ENCODE assay signal across 20 cellular contexts in the genomic region with DNA sequence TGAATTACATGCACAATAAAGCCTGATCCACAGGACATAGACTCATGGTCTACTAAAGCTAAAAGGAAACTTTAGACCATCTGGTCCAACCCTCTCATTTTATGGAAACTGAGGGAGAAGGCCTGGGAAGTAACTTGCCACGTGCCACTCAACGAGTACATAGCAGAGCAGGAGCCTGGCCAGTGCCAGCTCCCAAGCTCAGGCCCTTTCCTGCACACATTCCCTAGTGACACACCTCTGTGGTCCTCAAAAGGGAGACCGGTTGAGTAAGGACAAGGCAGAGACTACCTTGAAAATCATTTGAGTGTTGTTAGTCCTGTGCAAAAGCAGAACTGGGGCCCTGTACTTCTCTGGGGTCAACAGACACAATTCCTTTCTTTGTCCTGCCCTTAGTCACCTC. TPM values are rescaled to one million over a fixed set of nuclear protein-coding genes. Genes with fewer than 3 reads are reported as not detected.
DNase-seq lines count a peak whose midpoint lies in the region; ATAC-seq and TF ChIP-seq lines count a peak whose summit lies in the region.
"Had no signal": no experiment of that assay in that cellular context is flagged by ENCODE, and none has a peak within 500 bp of the region (broad histone marks: within the 10 kb centered on the region; RNA-seq: fewer than 3 reads in every experiment).

No MANE protein-coding gene starts in this region.

- H3K14ac ChIP-seq in neuronal stem cell (ENCODE audit: low read length) = peak overlapping the region; percentile 56

- no peak overlapping the region for H2BK15ac ChIP-seq in neuronal stem cell (ENCODE audit: low read length)

- H2BK120ac ChIP-seq in neuronal stem cell (ENCODE audit: low read depth, low read length) = no peak overlapping the region

- no peaks in the 10 kb centered on the region for H4K20me1 ChIP-seq in BLaER1 treated with 17β-estradiol and CSF1 and Interleukin-3, amounts not matched to agents 10 nM and 100 nM
- H4K20me1 ChIP-seq in MM.1S (ENCODE audit: insufficient read depth, low read length) = no peaks in the 10 kb centered on the region

- H3K36me3 ChIP-seq in BLaER1 treated with 17β-estradiol and CSF1 and Interleukin-3, amounts not matched to agents 10 nM and 100 nM = peaks cover 0 to 7% (median 0%) of the 10 kb centered on the region in 11 experiments; a peak in 3 of 22 replicates
- no peaks in the 10 kb centered on the region for H3K36me3 ChIP-seq in MM.1S (replicated peaks; ENCODE audit: insufficient read depth, low read length)
- no peaks in the 10 kb centered on the region for H3K36me3 ChIP-seq in esophagus muscularis mucosa
- H3K36me3 ChIP-seq in neuronal stem cell (replicated peaks in 1 of 2; ENCODE audit: control insufficient read depth in 2 of 2, insufficient read depth in 2 of 2, low read length in 2 of 2) = no peaks in the 10 kb centered on the region
- no peaks in the 10 kb centered on the region for H3K36me3 ChIP-seq in mucosa of descending colon (ENCODE audit: low read depth)
- H3K36me3 ChIP-seq in stomach = no peaks in the 10 kb centered on the region

- 0 out of 20 replicates have a peak overlapping the region, but pooled peaks of 1 of the 10 experiments have one; percentile 11 for H3K4me3 ChIP-seq in BLaER1 treated with 17β-estradiol and CSF1 and Interleukin-3, amounts not matched to agents 10 nM and 100 nM
- no peak overlapping the region for H3K4me3 ChIP-seq in MM.1S (ENCODE audit: low read length)
- H3K4me3 ChIP-seq in esophagus muscularis mucosa = no peak overlapping the region
- H3K4me3 ChIP-seq in neuronal stem cell (ENCODE audit: low read length in 2 of 2) = no peak overlapping the region
- no peak overlapping the region for H3K4me3 ChIP-seq in mucosa of descending colon
- H3K4me3 ChIP-seq in stomach = no peak overlapping the region

- TF ChIP-seq EP300 in esophagus muscularis mucosa (IDR thresholded peaks at IDR 0.05) (no peak), stomach (IDR thresholded peaks at IDR 0.05) (no peak)

- no peak overlapping the region for H4K91ac ChIP-seq in neuronal stem cell (ENCODE audit: low read depth, low read length, poor library complexity)

- no peak overlapping the region for H3K23ac ChIP-seq in neuronal stem cell (ENCODE audit: low read depth, low read length, poor library complexity)

- TF ChIP-seq POLR2A in esophagus muscularis mucosa (IDR thresholded peaks at IDR 0.05; ENCODE audit: low read depth) = no peak
- TF ChIP-seq POLR2A in stomach (IDR thresholded peaks at IDR 0.05) = no peak

- H4K8ac ChIP-seq in neuronal stem cell (ENCODE audit: low read depth, low read length) = no peak overlapping the region

- H3K27ac ChIP-seq in BLaER1 treated with 17β-estradiol and CSF1 and Interleukin-3, amounts not matched to agents 10 nM and 100 nM = peak overlapping the region in 10 of 11 experiments; percentile 72 to 92 (median 85); a peak in 19 of 22 replicates
- H3K27ac ChIP-seq in MM.1S (ENCODE audit: low read length) (no peak overlapping the region), esophagus muscularis mucosa (replicated peaks in 1 of 4) (no peak overlapping the region), neuronal stem cell (replicated peaks; ENCODE audit: low read length) (no peak overlapping the region), stomach (no peak overlapping the region)

- intact Hi-C loops in esophagus muscularis mucosa (cut with DNase I) (no loop called here), mucosa of descending colon (cut with DNase I, micrococcal nuclease) (no loop called here), stomach (cut with DNase I; ENCODE audit: low total_unique reads) (no loop called here)

- H3K79me2 ChIP-seq in MM.1S (ENCODE audit: low read length) = peaks cover 10% of the 10 kb centered on the region

- DNase-seq in MM.1S = peak; percentile 5
- DNase-seq in esophagus muscularis mucosa (ENCODE audit: extremely low spot score) = peak; percentile 62
- no peak for DNase-seq in neuronal stem cell (ENCODE audit: low spot score)
- DNase-seq in mucosa of descending colon = no peak
- no peak for DNase-seq in NCI-H1105 (lab: John Stamatoyannopoulos, UW)
- no peak for DNase-seq in stomach
- DNase-seq: 8988T; C1 segment of cervical spinal cord; CD8-positive, alpha-beta T cell; COR-L47; DMS153; DMS79 treated with DMSO at 0.1 percent for 48 hours; EL; HCEC 1CT; HFFc6 had no signal

- H3K4me2 ChIP-seq in BLaER1 treated with 17β-estradiol and CSF1 and Interleukin-3, amounts not matched to agents 10 nM and 100 nM = peak overlapping the region in 10 of 11 experiments; percentile 81 to 95 (median 90); a peak in 19 of 22 replicates
- H3K4me2 ChIP-seq in MM.1S (ENCODE audit: low read depth, low read length) (no peak overlapping the region), neuronal stem cell (ENCODE audit: insufficient read depth, low read length, poor library complexity, severe bottlenecking) (no peak overlapping the region)

- no peak for ATAC-seq in HG02852 (IDR thresholded peaks at IDR 0.05; ENCODE audit: unreplicated experiment)
- ATAC-seq in mucosa of descending colon = no peak

- peaks cover 40 to 75% (median 69%) of the 10 kb centered on the region in 10 experiments for H3K4me1 ChIP-seq in BLaER1 treated with 17β-estradiol and CSF1 and Interleukin-3, amounts not matched to agents 10 nM and 100 nM
- H3K4me1 ChIP-seq in MM.1S (ENCODE audit: low read length) = peaks cover 43% of the 10 kb centered on the region
- H3K4me1 ChIP-seq in esophagus muscularis mucosa = no peaks in the 10 kb centered on the region
- peaks cover 4 to 7% of the 10 kb centered on the region in 2 donors for H3K4me1 ChIP-seq in neuronal stem cell (ENCODE audit: control insufficient read depth in 2 of 2, insufficient read depth in 1 of 2, low read depth in 1 of 2, low read length in 2 of 2)
- peaks cover 3% of the 10 kb centered on the region for H3K4me1 ChIP-seq in mucosa of descending colon (ENCODE audit: low read depth)
- peaks cover 0 to 5% (median 0%) of the 10 kb centered on the region in 4 donors for H3K4me1 ChIP-seq in stomach

- H2AFZ ChIP-seq in MM.1S (ENCODE audit: low read length) = no peak overlapping the region
- H2AFZ ChIP-seq in neuronal stem cell (ENCODE audit: low read length) = no peak overlapping the region

- no peak overlapping the region for H3K18ac ChIP-seq in neuronal stem cell (ENCODE audit: low read length)

- H3K79me1 ChIP-seq in neuronal stem cell (ENCODE audit: low read depth, low read length) = no peaks in the 10 kb centered on the region

- no peak overlapping the region for H2BK12ac ChIP-seq in neuronal stem cell (ENCODE audit: low read length)

- H3K9ac ChIP-seq in BLaER1 treated with 17β-estradiol and CSF1 and Interleukin-3, amounts not matched to agents 10 nM and 100 nM = 0 out of 22 replicates have a peak overlapping the region, but pooled peaks of 1 of the 11 experiments have one; percentile 71
- H3K9ac ChIP-seq in MM.1S (ENCODE audit: low read length) = no peak overlapping the region
- no peak overlapping the region for H3K9ac ChIP-seq in neuronal stem cell (ENCODE audit: low read depth, low read length, poor library complexity)

- peaks cover 24% of the 10 kb centered on the region for H3F3A ChIP-seq in MM.1S (ENCODE audit: insufficient read depth, low read length)

- H3K9me2 ChIP-seq in MM.1S (replicated peaks; ENCODE audit: insufficient read depth, low read length) = no peaks in the 10 kb centered on the region

- H3K9me3 ChIP-seq in BLaER1 treated with 17β-estradiol and CSF1 and Interleukin-3, amounts not matched to agents 10 nM and 100 nM (replicated peaks in 1 of 11) = peaks cover 11 to 20% (median 12%) of the 10 kb centered on the region in 11 experiments
- H3K9me3 ChIP-seq in MM.1S (replicated peaks; ENCODE audit: insufficient read depth, low read length) = no peaks in the 10 kb centered on the region
- H3K9me3 ChIP-seq in esophagus muscularis mucosa = peaks cover 0 to 7% (median 0%) of the 10 kb centered on the region in 4 donors
- H3K9me3 ChIP-seq in neuronal stem cell (replicated peaks in 1 of 2; ENCODE audit: control insufficient read depth in 2 of 2, insufficient read depth in 1 of 2, low read depth in 1 of 2, low read length in 2 of 2) = no peaks in the 10 kb centered on the region
- no peaks in the 10 kb centered on the region for H3K9me3 ChIP-seq in mucosa of descending colon
- peaks cover 0 to 7% (median 2%) of the 10 kb centered on the region in 4 donors for H3K9me3 ChIP-seq in stomach

- no peaks in the 10 kb centered on the region for H3K27me3 ChIP-seq in BLaER1 treated with 17β-estradiol and CSF1 and Interleukin-3, amounts not matched to agents 10 nM and 100 nM
- H3K27me3 ChIP-seq in MM.1S (replicated peaks; ENCODE audit: insufficient read depth, low read length) (no peaks in the 10 kb centered on the region), esophagus muscularis mucosa (peaks cover 0 to 10% (median 0%) of the 10 kb centered on the region in 4 donors), neuronal stem cell (ENCODE audit: control insufficient read depth in 3 of 3, insufficient read depth in 3 of 3, low read depth in 1 of 3, low read length in 3 of 3) (peaks cover 0 to 8% (median 0%) of the 10 kb centered on the region in 3 experiments), stomach (peaks cover 0 to 19% (median 0%) of the 10 kb centered on the region in 3 donors)

- no peak overlapping the region for H3K4ac ChIP-seq in neuronal stem cell (ENCODE audit: low read length)

- 85% methylated on average over 3 of the region's 3 CpGs for WGBS in esophagus muscularis mucosa
- no CpG with 5 or more reads among the region's 3 CpGs for WGBS in neuronal stem cell (ENCODE audit: extremely low coverage in 2 of 2, insufficient read length in 2 of 2, insufficient replicate concordance in 1 of 2), 2 donors
- 57 to 73% (median 68%) methylated on average over 3 of the region's 3 CpGs for WGBS in stomach, 5 donors

- no peak overlapping the region for H2AK5ac ChIP-seq in neuronal stem cell (ENCODE audit: low read depth, low read length)

- TF ChIP-seq CTCF in MM.1S (IDR thresholded peaks at IDR 0.05; ENCODE audit: low read length) = no peak
- no peak for TF ChIP-seq CTCF in esophagus muscularis mucosa (IDR thresholded peaks at IDR 0.05)
- no peak for TF ChIP-seq CTCF in mucosa of descending colon (IDR thresholded peaks at IDR 0.05)
- TF ChIP-seq CTCF in stomach (IDR thresholded peaks at IDR 0.05) = no peak

- no peak overlapping the region for H2BK5ac ChIP-seq in neuronal stem cell (ENCODE audit: low read length)

RNA-seq across cellular contexts. Expression of gene CCL4L2, which starts 2.8 kb away (rescaled TPM):
- total RNA-seq in esophagus muscularis mucosa = under 1 TPM in 1 of 4 donors, not detected in 3; 0.80 TPM
- polyA plus RNA-seq in neuronal stem cell (2013, experiment 1 of 2) = 0.13 TPM
- not detected for polyA plus RNA-seq in neuronal stem cell (2013, experiment 2 of 2)
- 1 to 10 TPM; 1.1 to 3.3 (median 2.9) TPM for total RNA-seq in mucosa of descending colon
- under 1 TPM in 1 of 5 donors, not detected in 4; 0.73 TPM for total RNA-seq in stomach
- polyA plus RNA-seq in stomach = 1 to 10 TPM in 2 of 3 donors, under 1 TPM in 1; 0.25 to 4.3 (median 3.5) TPM
- total RNA-seq: H4, HFFc6, HT-29 had no signal
- polyA plus RNA-seq: IgD-negative memory B cell had no signal

RNA-seq across cellular contexts. Expression of gene CCL3L1, which starts 17.1 kb away (rescaled TPM):
- total RNA-seq in esophagus muscularis mucosa = not detected
- 0.50 TPM for polyA plus RNA-seq in neuronal stem cell (2013, experiment 1 of 2)
- polyA plus RNA-seq in neuronal stem cell (2013, experiment 2 of 2) = 0.87 TPM
- 1 to 10 TPM in 1 of 3 donors, under 1 TPM in 1, not detected in 1; 0.66 to 1.4 TPM for total RNA-seq in mucosa of descending colon
- total RNA-seq in stomach = 10 to 100 TPM in 1 of 5 donors, not detected in 4; 34.4 TPM
- polyA plus RNA-seq in stomach = 1 to 10 TPM in 2 of 3 donors, under 1 TPM in 1; 0.30 to 2.7 (median 1.2) TPM
- total RNA-seq: H4, HT-29 had no signal

RNA-seq across cellular contexts. Expression of gene TBC1D3B, which starts 37.3 kb away (rescaled TPM):
- total RNA-seq in esophagus muscularis mucosa (1 to 10 TPM in 3 of 4 donors, not detected in 1; 2.1 to 5.8 (median 2.7) TPM), mucosa of descending colon (10 to 100 TPM in 2 of 3 donors, 1 to 10 TPM in 1; 8.0 to 12.9 (median 10.8) TPM), stomach (1 to 10 TPM in 2 of 5 donors, not detected in 3; 1.5 to 1.7 TPM)
- 2.6 TPM for polyA plus RNA-seq in neuronal stem cell (2013, experiment 1 of 2)
- 3.2 TPM for polyA plus RNA-seq in neuronal stem cell (2013, experiment 2 of 2)
- polyA plus RNA-seq in stomach = 1 to 10 TPM in 1 of 3 donors, under 1 TPM in 1, not detected in 1; 0.81 to 4.6 TPM

RNA-seq across cellular contexts. Expression of gene TBC1D3I, which starts 50.7 kb away (rescaled TPM):
- under 1 TPM in 1 of 4 donors, not detected in 3; 0.19 TPM for total RNA-seq in esophagus muscularis mucosa
- 0.14 TPM for polyA plus RNA-seq in neuronal stem cell (2013, experiment 1 of 2)
- 0.32 TPM for polyA plus RNA-seq in neuronal stem cell (2013, experiment 2 of 2)
- total RNA-seq in mucosa of descending colon = under 1 TPM; 0.54 to 0.67 (median 0.55) TPM
- total RNA-seq in stomach = 1 to 10 TPM in 1 of 5 donors, not detected in 4; 5.8 TPM
- polyA plus RNA-seq in stomach = under 1 TPM in 1 of 3 donors, not detected in 2; 0.65 TPM
- total RNA-seq: H4 had no signal
- polyA plus RNA-seq: IgD-negative memory B cell had no signal

Comparison
In these comparisons a context has a peak if more than half of its experiments do, and no peak if none do; other contexts are left out.
1. H3K27ac ChIP-seq: peak in BLaER1 treated with 17β-estradiol and CSF1 and Interleukin-3, amounts not matched to agents 10 nM and 100 nM (10 of 11); none in MM.1S (single experiment), esophagus muscularis mucosa (0 of 4), neuronal stem cell (single experiment) and stomach (0 of 5).
2. H3K4me2 ChIP-seq: peak in BLaER1 treated with 17β-estradiol and CSF1 and Interleukin-3, amounts not matched to agents 10 nM and 100 nM (10 of 11); none in MM.1S (single experiment) and neuronal stem cell (single experiment).
3. DNase-seq: peak in MM.1S (single experiment) and esophagus muscularis mucosa (single experiment); none in neuronal stem cell (single experiment), mucosa of descending colon (0 of 3), NCI-H1105 (single experiment) and stomach (single experiment).